ENCODE assay signal across 1 cellular context in the genomic region with DNA sequence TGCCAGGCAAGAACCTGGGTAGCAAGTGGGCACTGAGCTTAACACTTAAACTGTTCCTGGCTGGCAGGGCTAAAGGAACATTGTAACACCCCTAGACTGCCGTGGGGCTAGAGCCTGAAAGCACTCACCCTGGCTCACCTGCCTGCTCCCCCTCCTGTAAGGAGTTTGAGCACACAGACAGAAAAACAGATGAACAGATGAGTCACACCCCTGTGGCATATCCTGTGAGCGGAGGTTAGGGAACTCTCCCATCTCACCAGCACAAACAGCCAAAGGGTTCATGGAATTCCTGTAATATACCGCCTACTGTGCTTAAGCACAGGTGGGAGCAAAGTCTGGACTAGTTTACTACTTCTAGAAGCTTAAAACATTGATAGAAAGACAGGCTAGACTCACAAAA.
TF ChIP-seq lines count a peak whose summit lies in the region.

No MANE protein-coding gene starts in this region.

TF ChIP-seq in GM23338, 12 proteins besides CTCF, POLR2A, EP300 and RAD21 (continued from another document):
- TF ChIP-seq, protein P1, sequence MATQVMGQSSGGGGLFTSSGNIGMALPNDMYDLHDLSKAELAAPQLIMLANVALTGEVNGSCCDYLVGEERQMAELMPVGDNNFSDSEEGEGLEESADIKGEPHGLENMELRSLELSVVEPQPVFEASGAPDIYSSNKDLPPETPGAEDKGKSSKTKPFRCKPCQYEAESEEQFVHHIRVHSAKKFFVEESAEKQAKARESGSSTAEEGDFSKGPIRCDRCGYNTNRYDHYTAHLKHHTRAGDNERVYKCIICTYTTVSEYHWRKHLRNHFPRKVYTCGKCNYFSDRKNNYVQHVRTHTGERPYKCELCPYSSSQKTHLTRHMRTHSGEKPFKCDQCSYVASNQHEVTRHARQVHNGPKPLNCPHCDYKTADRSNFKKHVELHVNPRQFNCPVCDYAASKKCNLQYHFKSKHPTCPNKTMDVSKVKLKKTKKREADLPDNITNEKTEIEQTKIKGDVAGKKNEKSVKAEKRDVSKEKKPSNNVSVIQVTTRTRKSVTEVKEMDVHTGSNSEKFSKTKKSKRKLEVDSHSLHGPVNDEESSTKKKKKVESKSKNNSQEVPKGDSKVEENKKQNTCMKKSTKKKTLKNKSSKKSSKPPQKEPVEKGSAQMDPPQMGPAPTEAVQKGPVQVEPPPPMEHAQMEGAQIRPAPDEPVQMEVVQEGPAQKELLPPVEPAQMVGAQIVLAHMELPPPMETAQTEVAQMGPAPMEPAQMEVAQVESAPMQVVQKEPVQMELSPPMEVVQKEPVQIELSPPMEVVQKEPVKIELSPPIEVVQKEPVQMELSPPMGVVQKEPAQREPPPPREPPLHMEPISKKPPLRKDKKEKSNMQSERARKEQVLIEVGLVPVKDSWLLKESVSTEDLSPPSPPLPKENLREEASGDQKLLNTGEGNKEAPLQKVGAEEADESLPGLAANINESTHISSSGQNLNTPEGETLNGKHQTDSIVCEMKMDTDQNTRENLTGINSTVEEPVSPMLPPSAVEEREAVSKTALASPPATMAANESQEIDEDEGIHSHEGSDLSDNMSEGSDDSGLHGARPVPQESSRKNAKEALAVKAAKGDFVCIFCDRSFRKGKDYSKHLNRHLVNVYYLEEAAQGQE (IDR thresholded peaks at IDR 0.05; ENCODE audit: unreplicated experiment) = no peak
- no peak for TF ChIP-seq NANOG (IDR thresholded peaks at IDR 0.05; ENCODE audit: borderline replicate concordance)
- TF ChIP-seq JUNB (IDR thresholded peaks at IDR 0.05; ENCODE audit: unreplicated experiment) = no peak
TF ChIP-seq in GM23338: peak in this region for 0.
